ENCODE assay signal across 11 cellular contexts in genomic region chr5:55603947-55604346, GRCh38.
A peak's percentile ranks its signal among the peaks of the same experiment; 100 is the strongest.
DNase-seq lines count a peak whose midpoint lies in the region; ATAC-seq, FAIRE-seq and TF ChIP-seq lines count a peak whose summit lies in the region.
"Had no signal": no experiment of that assay in that cellular context is flagged by ENCODE, and none has a peak within 500 bp of the region (broad histone marks: within the 10 kb centered on the region; RNA-seq: fewer than 3 reads in every experiment).

No MANE protein-coding gene starts in this region.

- H3K9me3 ChIP-seq in skeletal muscle satellite cell (replicated peaks; ENCODE audit: low read length): no peaks in the 10 kb centered on the region

- H3K4me3 ChIP-seq in fibroblast of the aortic adventitia (ENCODE audit: low read depth, low read length) (no peak overlapping the region), skeletal muscle satellite cell (ENCODE audit: low read length) (no peak overlapping the region)

- no peak for FAIRE-seq in H54 (lab: Jason Lieb, UNC)

- in situ Hi-C loops in SK-MEL-5 (cut with HindIII; ENCODE audit: low pct_unique_long_range_greater_than_20kb, low sequenced_read_pairs): no loop called here

- peak overlapping the region; percentile 62 for H3K4me2 ChIP-seq in skeletal muscle satellite cell (ENCODE audit: low read length)

- TF ChIP-seq CTCF in fibroblast of the aortic adventitia (IDR thresholded peaks at IDR 0.05; ENCODE audit: insufficient read depth, low read length): no peak

- H3K4me1 ChIP-seq in skeletal muscle satellite cell (ENCODE audit: control insufficient read depth, insufficient read depth, low read length): peaks cover 61% of the 10 kb centered on the region

- no peak for ATAC-seq in GM21390 (IDR thresholded peaks at IDR 0.05; ENCODE audit: unreplicated experiment)
- ATAC-seq in activated naive CD4-positive, alpha-beta T cell treated with anti-CD3 and anti-CD28 coated beads, Interleukin-2, amount 50 U/mL, for 72 hours: no peak
- ATAC-seq: activated CD4-positive, CD25-positive, alpha-beta regulatory T cell treated with anti-CD3 and anti-CD28 coated beads, Interleukin-2, amount 50 U/mL, for 24 hours had no signal

- no peaks in the 10 kb centered on the region for H3K9me3 Mint-ChIP-seq in activated naive CD4-positive, alpha-beta T cell treated with anti-CD3 and anti-CD28 coated beads, Interleukin-2, amount 50 U/mL, for 72 hours

- H3K9ac ChIP-seq in skeletal muscle satellite cell (ENCODE audit: low read depth, low read length): peak overlapping the region; percentile 87

- no peaks in the 10 kb centered on the region for H3K27me3 ChIP-seq in skeletal muscle satellite cell (ENCODE audit: control insufficient read depth, insufficient read depth, low read length)

- H3K36me3 Mint-ChIP-seq in activated naive CD4-positive, alpha-beta T cell treated with anti-CD3 and anti-CD28 coated beads, Interleukin-2, amount 50 U/mL, for 72 hours: no peaks in the 10 kb centered on the region

- no peak for TF ChIP-seq POLR2A in H54 (IDR thresholded peaks at IDR 0.05; ENCODE audit: low read depth, low read length)

- H3K36me3 ChIP-seq in skeletal muscle satellite cell (ENCODE audit: insufficient read depth, low read length): no peaks in the 10 kb centered on the region

- H3K27ac Mint-ChIP-seq in activated naive CD4-positive, alpha-beta T cell treated with anti-CD3 and anti-CD28 coated beads, Interleukin-2, amount 50 U/mL, for 72 hours: no peak overlapping the region

- peak; percentile 64 for DNase-seq in GM04504 (ENCODE audit: low read depth)
- DNase-seq in SK-MEL-5 (ENCODE audit: low read depth, low spot score): peak; percentile 54
- peak; percentile 82 for DNase-seq in fibroblast of the aortic adventitia (ENCODE audit: low read depth)
- DNase-seq in SIG-M5 (lab: John Stamatoyannopoulos, UW): no peak
- DNase-seq in activated naive CD4-positive, alpha-beta T cell treated with anti-CD3 and anti-CD28 coated beads, Interleukin-2, amount 50 U/mL, for 72 hours (ENCODE audit: low spot score in 2 of 2): no peak
- no peak for DNase-seq in H54 (ENCODE audit: insufficient read length, low spot score)
- DNase-seq: amniotic stem cell, GDM1 had no signal

Comparison
In these comparisons a context has a peak if more than half of its experiments do, and no peak if none do; other contexts are left out.
1. DNase-seq: peak in GM04504 (single experiment), SK-MEL-5 (single experiment) and fibroblast of the aortic adventitia (single experiment); none in SIG-M5 (single experiment), activated naive CD4-positive, alpha-beta T cell treated with anti-CD3 and anti-CD28 coated beads, Interleukin-2, amount 50 U/mL, for 72 hours (0 of 2) and H54 (single experiment).